In the genomic region with DNA sequence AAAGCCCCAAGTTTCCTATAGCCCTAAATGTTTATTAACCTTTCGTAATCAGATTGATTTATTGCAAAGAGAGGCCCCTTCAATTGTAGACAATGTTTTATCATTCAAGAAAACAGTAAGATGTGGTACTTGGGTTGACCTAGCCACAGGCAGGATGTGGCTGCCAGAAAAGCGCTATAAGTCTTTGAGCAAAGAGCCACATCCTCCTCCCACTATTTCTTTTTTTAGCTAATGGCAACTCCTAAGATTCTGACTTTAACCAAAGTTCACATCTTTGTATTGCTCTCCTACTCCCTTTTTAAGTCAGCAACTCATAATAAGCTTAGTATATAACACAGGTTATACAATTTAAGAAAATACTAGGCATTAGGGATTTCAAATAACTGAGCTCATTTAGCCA, we compare ENCODE assay signal across 8 cellular contexts.
DNase-seq lines count a peak whose midpoint lies in the region; ATAC-seq and TF ChIP-seq lines count a peak whose summit lies in the region.

No MANE protein-coding gene starts in this region.

- ATAC-seq in CD8-positive, alpha-beta T cell: peak; percentile 85
- peak; percentile 76 for ATAC-seq in GM21515 (IDR thresholded peaks at IDR 0.05; ENCODE audit: unreplicated experiment)

- intact Hi-C loops in CD8-positive, alpha-beta T cell (cut with DNase I, micrococcal nuclease): loop anchor here (2.0 to 5.0 kb wide), 2 partner anchors 71 kb away; a partner anchor contains a TSS
- intact Hi-C loops in breast epithelium (cut with DNase I; ENCODE audit: low total_unique reads): no loop called here

- no peaks in the 10 kb centered on the region for H3K23me2 ChIP-seq in H9 (ENCODE audit: insufficient read length, low read depth, low read length, poor library complexity, severe bottlenecking)

- peaks cover 39% of the 10 kb centered on the region for H3K4me1 Mint-ChIP-seq in CD8-positive, alpha-beta T cell (ENCODE audit: low read depth)
- peaks cover 14% of the 10 kb centered on the region in 2 experiments for H3K4me1 Mint-ChIP-seq in H9

- WGBS in H9 (ENCODE audit: extremely low coverage, insufficient read length, low lambda C conversion rate): no CpG with 5 or more reads among the region's 2 CpGs

- no peak overlapping the region for H4K8ac ChIP-seq in H9 (replicated peaks; ENCODE audit: insufficient read length, low read depth, low read length)

- no peak overlapping the region for H2BK20ac ChIP-seq in H9 (ENCODE audit: low read depth, low read length, poor library complexity, severe bottlenecking)

- no peak overlapping the region for H2BK15ac ChIP-seq in H9 (ENCODE audit: low read depth, low read length)

- H4K91ac ChIP-seq in H9 (ENCODE audit: insufficient read length, low read depth, low read length): no peak overlapping the region

- no peaks in the 10 kb centered on the region for H3K36me3 Mint-ChIP-seq in CD8-positive, alpha-beta T cell
- H3K36me3 Mint-ChIP-seq in H9 (ENCODE audit: insufficient read depth in 1 of 3, low read depth in 3 of 3): 0 out of 7 replicates have a peak, but pooled peaks cover 0 to under 1% (median 0%) of the 10 kb centered on the region in 3 experiments

- no peak overlapping the region for H4K5ac ChIP-seq in H9 (ENCODE audit: insufficient read length, low read depth, low read length)

- H3K14ac ChIP-seq in H9 (ENCODE audit: insufficient read depth, low read length): no peak overlapping the region

- no peaks in the 10 kb centered on the region for H3K79me2 ChIP-seq in H9 (ENCODE audit: insufficient read depth, low read length)

- H3K9me3 ChIP-seq in CD8-positive, alpha-beta T cell (ENCODE audit: low read length): no peaks in the 10 kb centered on the region
- H3K9me3 ChIP-seq in H9 (ENCODE audit: control insufficient read depth, low read depth, low read length): no peaks in the 10 kb centered on the region
- no peaks in the 10 kb centered on the region for H3K9me3 ChIP-seq in breast epithelium

- no peak overlapping the region for H3K23ac ChIP-seq in H9 (ENCODE audit: insufficient read length, low read depth, low read length)

- H2BK5ac ChIP-seq in H9 (ENCODE audit: insufficient read length, low read length): no peak overlapping the region

- H3K79me1 ChIP-seq in H9 (ENCODE audit: insufficient read depth, low read depth, low read length, poor library complexity, severe bottlenecking): no peaks in the 10 kb centered on the region

- no peak for TF ChIP-seq CTCF in CD8-positive, alpha-beta T cell (IDR thresholded peaks at IDR 0.05)
- TF ChIP-seq CTCF in H9 (conservative IDR thresholded peaks at IDR 0.05): no peak
- no peak for TF ChIP-seq CTCF in breast epithelium (IDR thresholded peaks at IDR 0.05)

- H2AFZ ChIP-seq in H9 (ENCODE audit: low read length): no peak overlapping the region

- H3K4me3 Mint-ChIP-seq in CD8-positive, alpha-beta T cell: peak overlapping the region; percentile 54
- no peak overlapping the region for H3K4me3 Mint-ChIP-seq in H9

- POLR2A ChIA-PET in CD8-positive, alpha-beta T cell (lab: Charles Lee): interaction anchor here (0.5 to 2.6 kb wide), 3 partner anchors 14 to 85 kb away, joined by 3 to 11 read pairs (median 3); a partner anchor contains a TSS

- no peak overlapping the region for H2BK120ac ChIP-seq in H9 (ENCODE audit: low read depth, low read length, poor library complexity, severe bottlenecking)

- no peak overlapping the region for H3T11ph ChIP-seq in H9 (ENCODE audit: low read length)

- peaks cover 43% of the 10 kb centered on the region for H3K4me1 ChIP-seq in CD8-positive, alpha-beta T cell (ENCODE audit: insufficient read depth, low read length)
- H3K4me1 ChIP-seq in H9 (ENCODE audit: insufficient read depth, low read length) (no peaks in the 10 kb centered on the region; the same call in 1 of the 2 replicates), breast epithelium (no peaks in the 10 kb centered on the region)

- CTCF ChIA-PET in CD8-positive, alpha-beta T cell (lab: Charles Lee): interaction anchor here (1.1 kb wide), 1 partner anchor 12 kb away, joined by 3 read pairs; no protein-coding TSS in a partner anchor

- H3K18ac ChIP-seq in H9 (ENCODE audit: insufficient read length, low read depth, low read length): no peak overlapping the region

- DNase-seq in CD8-positive, alpha-beta T cell: peak in 6 of 7 experiments; percentile 33 to 73 (median 53)
- DNase-seq in LHCN-M2 (ENCODE audit: low read depth) (peak; percentile 12), H9 (no peak), breast epithelium (ENCODE audit: low spot score in 2 of 2) (no peak), NCI-H82 (lab: John Stamatoyannopoulos, UW) (no peak)
- peak; percentile 35 for DNase-seq in activated effector memory CD4-positive, alpha-beta T cell treated with Interleukin-2 at 50 U/mL for 16 hours
- DNase-seq in stimulated activated CD8-positive, alpha-beta memory T cell treated with anti-CD3 and anti-CD28 coated beads, Interleukin-12 subunit alpha, Interleukin-12 subunit beta, amount 100 ng/mL, for 4 hours (ENCODE audit: low read depth): peak; percentile 32

- no peaks in the 10 kb centered on the region for H4K20me1 ChIP-seq in H9 (ENCODE audit: control insufficient read depth, insufficient read depth, insufficient read length)

- no peak overlapping the region for H3K4me3 ChIP-seq in CD8-positive, alpha-beta T cell (ENCODE audit: low read depth, low read length)
- H3K4me3 ChIP-seq in breast epithelium: no peak overlapping the region

- no peaks in the 10 kb centered on the region for H3K36me3 ChIP-seq in CD8-positive, alpha-beta T cell (ENCODE audit: insufficient read depth, low read length)
- no peaks in the 10 kb centered on the region for H3K36me3 ChIP-seq in breast epithelium

- no peak overlapping the region for H2BK12ac ChIP-seq in H9 (ENCODE audit: insufficient read length, low read depth, low read length)

- H3K27ac Mint-ChIP-seq in CD8-positive, alpha-beta T cell: no peak overlapping the region
- 0 out of 7 replicates have a peak overlapping the region, but pooled peaks of 1 of the 3 experiments have one; percentile 22 for H3K27ac Mint-ChIP-seq in H9

- no peaks in the 10 kb centered on the region for H3K9me3 Mint-ChIP-seq in CD8-positive, alpha-beta T cell
- H3K9me3 Mint-ChIP-seq in H9: no peaks in the 10 kb centered on the region

- H3K4ac ChIP-seq in H9 (ENCODE audit: low read depth, low read length): no peak overlapping the region

- no peak overlapping the region for H3K9ac ChIP-seq in H9 (ENCODE audit: extremely low read depth, insufficient read length, low read length)

- H2AK5ac ChIP-seq in H9 (ENCODE audit: insufficient read length, low read length): no peak overlapping the region

- H3K27me3 Mint-ChIP-seq in CD8-positive, alpha-beta T cell (ENCODE audit: low read depth): peaks cover 45% of the 10 kb centered on the region
- no peaks in the 10 kb centered on the region for H3K27me3 Mint-ChIP-seq in H9 (ENCODE audit: low read depth)

- no peak for TF ChIP-seq POLR2A in breast epithelium (IDR thresholded peaks at IDR 0.05)

- no peak overlapping the region for H3K4me2 ChIP-seq in H9 (ENCODE audit: insufficient read depth, insufficient read length, low read length)

- H3K27me3 ChIP-seq in CD8-positive, alpha-beta T cell (ENCODE audit: insufficient read depth, low read length): peaks cover 4% of the 10 kb centered on the region
- H3K27me3 ChIP-seq in H9 (ENCODE audit: insufficient read depth, low read length) (no peaks in the 10 kb centered on the region), breast epithelium (no peaks in the 10 kb centered on the region)

- no peak overlapping the region for H3K56ac ChIP-seq in H9 (ENCODE audit: insufficient read length, low read depth, low read length)

- no peak overlapping the region for H3K27ac ChIP-seq in CD8-positive, alpha-beta T cell (ENCODE audit: low read depth, low read length)
- H3K27ac ChIP-seq in H9 (ENCODE audit: insufficient read length, low read depth, low read length) (no peak overlapping the region), breast epithelium (no peak overlapping the region)

Comparison
In these comparisons a context has a peak if more than half of its experiments do, and no peak if none do; other contexts are left out.
1. DNase-seq: peak in CD8-positive, alpha-beta T cell (6 of 7), LHCN-M2 (single experiment), activated effector memory CD4-positive, alpha-beta T cell treated with Interleukin-2 at 50 U/mL for 16 hours (single experiment) and stimulated activated CD8-positive, alpha-beta memory T cell treated with anti-CD3 and anti-CD28 coated beads, Interleukin-12 subunit alpha, Interleukin-12 subunit beta, amount 100 ng/mL, for 4 hours (single experiment); none in H9 (single experiment), breast epithelium (0 of 2) and NCI-H82 (single experiment).